In genomic region chr6:167766986-167767714, GRCh38 we compare ENCODE assay signal across 16 cellular contexts. TPM values are rescaled to one million over a fixed set of nuclear protein-coding genes. Genes with fewer than 3 reads are reported as not detected.
A peak's percentile ranks its signal among the peaks of the same experiment; 100 is the strongest.
DNase-seq lines count a peak whose midpoint lies in the region; ATAC-seq and FAIRE-seq lines count a peak whose summit lies in the region.
"Had no signal": no experiment of that assay in that cellular context is flagged by ENCODE, and none has a peak within 500 bp of the region (broad histone marks: within the 10 kb centered on the region; RNA-seq: fewer than 3 reads in every experiment).

No MANE protein-coding gene starts in this region.

- in situ Hi-C loops in KBM-7 (cut with MboI; ENCODE audit: low pct_unique_long_range_greater_than_20kb, low sequenced_read_pairs), result no loop called here

- peak; percentile 86 for DNase-seq in DMS53 treated with DMSO at 0.1 percent for 48 hours (lab: John Stamatoyannopoulos, UW; ENCODE audit: unreplicated experiment)
- DNase-seq in NCI-H146 (lab: John Stamatoyannopoulos, UW), result peak; percentile 80
- peak; percentile 73 to 74 for DNase-seq in SHP77 (lab: John Stamatoyannopoulos, UW)
- no peak for DNase-seq in mesenchymal stem cell
- no peak for DNase-seq in KBM-7
- DNase-seq in frontal cortex (ENCODE audit: low spot score in 2 of 2), result no peak
- DNase-seq: activated CD8-positive, alpha-beta T cell treated with anti-CD3 and anti-CD28 coated beads for 36 hours; EL; glutamatergic neuron; NCI-H1436; OCI-M1; stimulated activated CD4-positive, alpha-beta T cell treated with anti-CD3 and anti-CD28 coated beads, Interleukin-12 subunit alpha, Interleukin-12 subunit beta, amount 100 ng/mL, for 4 hours had no signal

- H2BK12ac ChIP-seq in mesenchymal stem cell (ENCODE audit: low read length in 2 of 2), result no peak overlapping the region

- H2BK15ac ChIP-seq in mesenchymal stem cell (ENCODE audit: low read depth, poor library complexity, severe bottlenecking), result no peak overlapping the region

- H3K4me3 ChIP-seq in mesenchymal stem cell (ENCODE audit: insufficient read depth in 1 of 2, low read depth in 1 of 2, low read length in 2 of 2), result no peak overlapping the region

- 82% methylated on average over 29 of the region's 29 CpGs for WGBS in mesenchymal stem cell

- no peak overlapping the region for H3K4ac ChIP-seq in mesenchymal stem cell (ENCODE audit: low read depth in 1 of 2, low read length in 2 of 2)

- H3K14ac ChIP-seq in mesenchymal stem cell (ENCODE audit: low read length in 2 of 2), result no peak overlapping the region

- H3K4me1 ChIP-seq in mesenchymal stem cell (ENCODE audit: control insufficient read depth, insufficient read depth, low read depth, low read length), result no peaks in the 10 kb centered on the region

- H3K27me3 ChIP-seq in mesenchymal stem cell (ENCODE audit: control insufficient read depth in 1 of 2, insufficient read depth in 1 of 2, low read length in 2 of 2), result peaks cover 4 to 26% of the 10 kb centered on the region in 2 experiments

- no peak for FAIRE-seq in frontal cortex (lab: Jason Lieb, UNC)
- FAIRE-seq: colon, islet of Langerhans, urothelium cell line had no signal

- H2AFZ ChIP-seq in mesenchymal stem cell (ENCODE audit: low read depth, low read length), result no peak overlapping the region

- H3K27ac ChIP-seq in mesenchymal stem cell (ENCODE audit: low read length, poor library complexity, severe bottlenecking), result no peak overlapping the region

- H3K36me3 ChIP-seq in mesenchymal stem cell (ENCODE audit: control insufficient read depth in 1 of 2, insufficient read depth in 2 of 2, low read depth in 1 of 2, low read length in 2 of 2), result no peaks in the 10 kb centered on the region

- ATAC-seq in HG03354 (IDR thresholded peaks at IDR 0.05; ENCODE audit: poor library complexity, severe bottlenecking, unreplicated experiment), result no peak
- ATAC-seq: activated CD8-positive, alpha-beta T cell treated with anti-CD3 and anti-CD28 coated beads for 36 hours had no signal

- peak overlapping the region; percentile 31 for H4K91ac ChIP-seq in mesenchymal stem cell (ENCODE audit: low read length)

- no peak overlapping the region for H3K9ac ChIP-seq in mesenchymal stem cell (ENCODE audit: low read length)

- no peak overlapping the region for H2BK5ac ChIP-seq in mesenchymal stem cell (ENCODE audit: low read depth, low read length, poor library complexity, severe bottlenecking)

- no peak overlapping the region for H3K4me2 ChIP-seq in mesenchymal stem cell (ENCODE audit: low read length, poor library complexity, severe bottlenecking)

- no peak overlapping the region for H3K23ac ChIP-seq in mesenchymal stem cell (ENCODE audit: low read length in 2 of 2)

- H3K9me3 ChIP-seq in mesenchymal stem cell (ENCODE audit: control insufficient read depth, low read length), result no peaks in the 10 kb centered on the region

- H3K79me1 ChIP-seq in mesenchymal stem cell (replicated peaks; ENCODE audit: low read length, poor library complexity, severe bottlenecking), result no peaks in the 10 kb centered on the region

- H3K18ac ChIP-seq in mesenchymal stem cell (ENCODE audit: low read depth in 1 of 2, low read length in 2 of 2), result no peak overlapping the region

- H2BK120ac ChIP-seq in mesenchymal stem cell (ENCODE audit: low read depth, low read length), result no peak overlapping the region

- no peak overlapping the region for H2AK5ac ChIP-seq in mesenchymal stem cell (ENCODE audit: low read length, severe bottlenecking)

- no peak overlapping the region for H4K8ac ChIP-seq in mesenchymal stem cell (ENCODE audit: low read length)

RNA-seq across cellular contexts. Expression of gene AFDN, which starts 59.6 kb away (rescaled TPM):
- polyA plus RNA-seq in mesenchymal stem cell (2013, experiment 1 of 2), result 47.4 TPM
- 42.9 TPM for polyA plus RNA-seq in mesenchymal stem cell (2013, experiment 2 of 2)
- total RNA-seq in frontal cortex, result 204 TPM

Comparison
In these comparisons a context has a peak if more than half of its experiments do, and no peak if none do; other contexts are left out.
1. DNase-seq: peak in DMS53 treated with DMSO at 0.1 percent for 48 hours (single experiment), NCI-H146 (single experiment) and SHP77 (2 of 2); none in mesenchymal stem cell (single experiment), KBM-7 (single experiment) and frontal cortex (0 of 2).